Comparison of ENCODE assay signal across 8 cellular contexts in the genomic region with DNA sequence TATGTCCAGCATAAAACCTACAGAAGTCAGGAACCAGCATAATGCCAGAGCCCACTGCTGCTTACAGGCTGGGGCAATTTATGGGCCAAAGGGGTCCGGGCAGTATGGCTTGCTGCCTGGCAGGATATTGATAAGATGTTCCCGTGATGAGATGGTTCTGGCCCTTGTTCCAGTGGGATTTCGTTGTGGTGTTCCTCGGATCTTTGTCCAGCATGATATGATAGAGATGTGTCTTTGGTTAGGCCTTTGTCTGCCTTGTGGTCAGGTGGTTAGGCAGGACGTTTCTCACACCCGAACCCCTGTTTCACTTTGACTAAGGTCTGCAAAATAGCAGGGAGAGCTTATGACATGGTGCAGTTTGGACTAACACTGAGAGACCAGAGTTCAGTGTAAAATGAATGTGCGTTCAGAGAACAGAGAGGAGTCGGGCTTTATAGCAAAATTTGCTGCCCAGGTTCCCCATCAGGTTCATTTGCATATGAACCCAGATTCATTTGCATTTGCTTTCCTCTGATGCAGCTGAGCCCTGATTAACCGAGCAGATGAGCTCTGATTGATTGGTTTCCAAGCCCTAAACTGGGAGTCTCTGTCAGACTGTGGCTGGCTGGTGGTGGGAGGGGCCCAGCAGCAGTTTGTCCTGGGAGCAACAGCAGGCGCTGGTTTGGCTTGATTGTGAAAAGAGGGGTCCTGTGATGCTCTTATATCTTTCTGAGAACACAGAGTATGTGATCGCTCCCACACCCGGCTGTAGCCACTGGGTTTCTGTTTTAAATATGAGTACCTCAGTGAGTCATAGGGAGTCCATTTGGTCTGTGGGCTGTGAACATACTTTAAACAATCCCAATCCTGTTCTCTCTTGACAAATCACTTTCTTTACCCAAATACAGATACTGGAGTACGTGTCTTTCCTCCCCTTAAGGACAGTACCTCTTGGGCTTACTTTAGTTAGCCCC.
A peak's percentile ranks its signal among the peaks of the same experiment; 100 is the strongest.
DNase-seq lines count a peak whose midpoint lies in the region; ATAC-seq and TF ChIP-seq lines count a peak whose summit lies in the region.

No MANE protein-coding gene starts in this region.

- H3K4me3 ChIP-seq in breast epithelium: peak overlapping the region in 1 of 3 donors; percentile 13
- H3K4me3 ChIP-seq in epithelial cell of esophagus (ENCODE audit: low read length): no peak overlapping the region
- H3K4me3 ChIP-seq in skin epidermis: no peak overlapping the region

- no peaks in the 10 kb centered on the region for H3K36me3 Mint-ChIP-seq in MCF 10A (ENCODE audit: insufficient read depth, unreplicated experiment)

- in situ Hi-C loops in SK-MEL-5 (cut with HindIII; ENCODE audit: low pct_unique_long_range_greater_than_20kb, low sequenced_read_pairs): no loop called here

- H3K27ac Mint-ChIP-seq in MCF 10A (ENCODE audit: low read depth, unreplicated experiment): peak overlapping the region; percentile 70

- POLR2A ChIA-PET in MCF 10A (lab: Yijun Ruan, JAX): interaction anchor here (0.7 to 1.0 kb wide), 3 partner anchors 8 to 14 kb away, joined by 3 to 6 read pairs (median 3); no protein-coding TSS in a partner anchor

- CTCF ChIA-PET in MCF 10A (lab: Yijun Ruan, JAX): interaction anchor here (0.6 to 4.5 kb wide), 3 partner anchors 14 to 435 kb away, joined by 3 to 30 read pairs (median 3); no protein-coding TSS in a partner anchor

- BruUV-seq in MCF 10A (replicated peaks; lab: Mats Ljungman, UMichigan): TSS peak; percentile 84

- no peaks in the 10 kb centered on the region for H3K4me1 ChIP-seq in breast epithelium

- no peaks in the 10 kb centered on the region for H3K9me3 ChIP-seq in breast epithelium

- TF ChIP-seq CTCF in MCF 10A (IDR thresholded peaks at IDR 0.05; ENCODE audit: unreplicated experiment) (no peak), breast epithelium (IDR thresholded peaks at IDR 0.05) (no peak), epithelial cell of esophagus (IDR thresholded peaks at IDR 0.05; ENCODE audit: insufficient read depth, low read depth, low read length, missing control alignments) (no peak)

- peak overlapping the region; percentile 58 for H3K4me3 Mint-ChIP-seq in MCF 10A (ENCODE audit: unreplicated experiment)

- H3K27me3 Mint-ChIP-seq in MCF 10A (ENCODE audit: insufficient read depth, unreplicated experiment): no peaks in the 10 kb centered on the region

- intact Hi-C loops in MCF 10A (cut with micrococcal nuclease) (no loop called here), breast epithelium (cut with DNase I; ENCODE audit: low total_unique reads) (no loop called here)

- no peaks in the 10 kb centered on the region for H3K36me3 ChIP-seq in breast epithelium

- no peaks in the 10 kb centered on the region for H3K9me3 Mint-ChIP-seq in MCF 10A (ENCODE audit: unreplicated experiment)

- no peak overlapping the region for H3K27ac ChIP-seq in breast epithelium
- peak overlapping the region in 13 of 21 experiments; percentile 9 to 81 (median 38) for H3K27ac ChIP-seq in skin epidermis

- DNase-seq in MCF 10A (ENCODE audit: unreplicated experiment) (peak; percentile 59), breast epithelium (ENCODE audit: low spot score in 2 of 2) (no peak), SK-MEL-5 (ENCODE audit: low read depth, low spot score) (peak; percentile 84), epithelial cell of esophagus (ENCODE audit: low read depth) (peak; percentile 90), NCI-H1105 treated with DMSO at 0.1 percent for 48 hours (lab: John Stamatoyannopoulos, UW) (no peak), COR-L47 (lab: John Stamatoyannopoulos, UW) (no peak)

- ATAC-seq in HG03025 (IDR thresholded peaks at IDR 0.05; ENCODE audit: low FRiP score, unreplicated experiment): peak; percentile 68

- no peaks in the 10 kb centered on the region for H3K27me3 ChIP-seq in breast epithelium

- H3K4me1 Mint-ChIP-seq in MCF 10A (ENCODE audit: insufficient read depth, unreplicated experiment): peaks cover 26% of the 10 kb centered on the region

- no peak for TF ChIP-seq POLR2A in breast epithelium (IDR thresholded peaks at IDR 0.05)

Comparison
In these comparisons a context has a peak if more than half of its experiments do, and no peak if none do; other contexts are left out.
1. DNase-seq: peak in MCF 10A (single experiment), SK-MEL-5 (single experiment) and epithelial cell of esophagus (single experiment); none in breast epithelium (0 of 2), NCI-H1105 treated with DMSO at 0.1 percent for 48 hours (single experiment) and COR-L47 (single experiment).
2. H3K27ac ChIP-seq: peak in skin epidermis (13 of 21); none in breast epithelium (0 of 2).